ENCODE assay signal across 1 cellular context in the genomic region with DNA sequence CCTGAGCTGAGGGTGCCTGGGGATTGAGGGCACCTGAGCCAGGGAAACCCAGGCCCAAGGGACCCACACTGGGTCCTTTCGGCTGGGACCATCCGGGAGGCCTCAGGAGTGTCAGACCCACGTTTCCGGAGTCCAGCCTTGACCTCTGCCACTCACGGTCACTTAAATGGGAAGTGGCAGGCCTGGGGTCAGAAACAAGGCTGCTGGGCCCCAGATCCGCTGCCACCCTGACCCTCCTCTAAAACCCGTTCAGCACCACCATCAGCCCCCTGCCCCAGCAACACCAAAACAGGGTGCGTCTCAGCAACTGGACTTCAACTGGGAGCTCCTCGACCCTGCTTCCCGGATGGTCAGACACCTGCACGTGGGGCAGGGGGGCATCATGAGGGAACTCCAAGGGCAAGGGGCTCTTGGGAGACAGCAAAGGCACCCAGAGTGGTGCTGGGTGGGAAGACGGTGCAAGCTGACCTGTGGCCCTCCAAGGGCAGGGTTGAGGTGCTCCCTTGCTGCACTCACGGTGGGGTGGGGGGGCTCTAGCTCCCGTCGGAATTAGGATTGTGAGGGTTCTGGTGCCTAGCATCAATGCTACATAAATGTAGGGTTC.
TF ChIP-seq lines count a peak whose summit lies in the region.

No MANE protein-coding gene starts in this region.

TF ChIP-seq in HCT116, 20 proteins besides CTCF, POLR2A, EP300 and RAD21 (continued from another document):
- TF ChIP-seq POLR2AphosphoS5 (IDR thresholded peaks at IDR 0.05; ENCODE audit: low read depth, low read length) = no peak
- TF ChIP-seq ZBTB33 (IDR thresholded peaks at IDR 0.05; ENCODE audit: extremely low read depth, insufficient replicate concordance, low read length) = no peak
- TF ChIP-seq, protein P1, sequence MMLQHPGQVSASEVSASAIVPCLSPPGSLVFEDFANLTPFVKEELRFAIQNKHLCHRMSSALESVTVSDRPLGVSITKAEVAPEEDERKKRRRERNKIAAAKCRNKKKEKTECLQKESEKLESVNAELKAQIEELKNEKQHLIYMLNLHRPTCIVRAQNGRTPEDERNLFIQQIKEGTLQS (IDR thresholded peaks at IDR 0.05) = no peak
- no peak for TF ChIP-seq MAX (IDR thresholded peaks at IDR 0.05)
- TF ChIP-seq SRF (IDR thresholded peaks at IDR 0.05; ENCODE audit: low read depth) = no peak
- TF ChIP-seq CEBPB (IDR thresholded peaks at IDR 0.05; ENCODE audit: low read depth) = no peak
- no peak for TF ChIP-seq SP1 (IDR thresholded peaks at IDR 0.05; ENCODE audit: low read depth)
- TF ChIP-seq SIN3A (IDR thresholded peaks at IDR 0.05; ENCODE audit: low read depth) = no peak
- no peak for TF ChIP-seq JUND (IDR thresholded peaks at IDR 0.05)
- no peak for TF ChIP-seq EZH2 (IDR thresholded peaks at IDR 0.05)
